Comparison of ENCODE assay signal across 8 cellular contexts in genomic region chr7:140475747-140476333, GRCh38. TPM values are rescaled to one million over a fixed set of nuclear protein-coding genes. Genes with fewer than 3 reads are reported as not detected.
DNase-seq lines count a peak whose midpoint lies in the region; ATAC-seq, FAIRE-seq and TF ChIP-seq lines count a peak whose summit lies in the region.

No MANE protein-coding gene starts in this region.

- H3K36me3 ChIP-seq in WERI-Rb-1 (peaks cover 11% of the 10 kb centered on the region), right atrium auricular region (peaks cover 2% of the 10 kb centered on the region)

- no peaks in the 10 kb centered on the region for H3K36me3 Mint-ChIP-seq in osteocyte (ENCODE audit: unreplicated experiment)

- H3K27me3 ChIP-seq in WERI-Rb-1 (ENCODE audit: insufficient read depth, low read depth, severe bottlenecking) (no peaks in the 10 kb centered on the region), right atrium auricular region (no peaks in the 10 kb centered on the region)

- no peaks in the 10 kb centered on the region for H3K9me3 Mint-ChIP-seq in osteocyte (ENCODE audit: unreplicated experiment)

- TF ChIP-seq CTCF in AG09319 (IDR thresholded peaks at IDR 0.05; ENCODE audit: low read depth, low read length) (peak; percentile 44), GM12864 (IDR thresholded peaks at IDR 0.05; ENCODE audit: low read depth, low read length, missing control alignments) (peak; percentile 37), WERI-Rb-1 (IDR thresholded peaks at IDR 0.05; ENCODE audit: low read depth, low read length) (0 out of 2 replicates have a peak, but pooled peaks have one; percentile 13), osteocyte (IDR thresholded peaks at IDR 0.05) (peak; percentile 69), right atrium auricular region (IDR thresholded peaks at IDR 0.05) (peak in 1 of 2 donors; percentile 69)

- DNase-seq in AG09319 (ENCODE audit: extremely low read depth, low read depth), result no peak
- no peak for DNase-seq in GM12864 (ENCODE audit: low read depth)
- DNase-seq in NCI-H2029 (lab: John Stamatoyannopoulos, UW), result peak; percentile 48
- DNase-seq in WERI-Rb-1, result peak; percentile 37
- no peak for DNase-seq in osteocyte (ENCODE audit: extremely low spot score, unreplicated experiment)
- no peak for DNase-seq in right atrium auricular region (ENCODE audit: low spot score)

- peaks cover 30% of the 10 kb centered on the region for H3K4me1 Mint-ChIP-seq in osteocyte (ENCODE audit: unreplicated experiment)

- H3K4me3 Mint-ChIP-seq in osteocyte (ENCODE audit: unreplicated experiment), result no peak overlapping the region

- no peak overlapping the region for H3K27ac Mint-ChIP-seq in osteocyte (ENCODE audit: unreplicated experiment)

- peak; percentile 18 for FAIRE-seq in endometrium (lab: Jason Lieb, UNC)

- peaks cover 0 to 25% of the 10 kb centered on the region in 2 donors for H3K4me1 ChIP-seq in right atrium auricular region

- H3K4me3 ChIP-seq in GM12864 (ENCODE audit: low read depth, low read length) (no peak overlapping the region), WERI-Rb-1 (ENCODE audit: low read depth, low read length) (no peak overlapping the region), right atrium auricular region (no peak overlapping the region)

- ATAC-seq in GM19395 (IDR thresholded peaks at IDR 0.05; ENCODE audit: unreplicated experiment), result no peak

- H3K27ac ChIP-seq in WERI-Rb-1, result no peak overlapping the region
- no peak overlapping the region for H3K27ac ChIP-seq in right atrium auricular region

- no peaks in the 10 kb centered on the region for H3K27me3 Mint-ChIP-seq in osteocyte (ENCODE audit: unreplicated experiment)

- no peaks in the 10 kb centered on the region for H3K9me3 ChIP-seq in WERI-Rb-1 (ENCODE audit: severe bottlenecking)
- no peaks in the 10 kb centered on the region for H3K9me3 ChIP-seq in right atrium auricular region

RNA-seq across cellular contexts. Expression of gene MKRN1, which starts 3.5 kb away (rescaled TPM):
- total RNA-seq in osteocyte (97.8 and 111 TPM in 2 replicates), right atrium auricular region (10 to 100 TPM; 65.9 to 67.2 TPM)

Comparison
In these comparisons a context has a peak if more than half of its experiments do, and no peak if none do; other contexts are left out.
1. DNase-seq: peak in NCI-H2029 (single experiment) and WERI-Rb-1 (single experiment); none in AG09319 (single experiment), GM12864 (single experiment), osteocyte (single experiment) and right atrium auricular region (single experiment).